Comparison of ENCODE assay signal across 8 cellular contexts in genomic region chr2:60560734-60561649, GRCh38. TPM values are rescaled to one million over a fixed set of nuclear protein-coding genes. Genes with fewer than 3 reads are reported as not detected.
DNase-seq lines count a peak whose midpoint lies in the region; ATAC-seq and TF ChIP-seq lines count a peak whose summit lies in the region.

No MANE protein-coding gene starts in this region.

- TF ChIP-seq CTCF in BE2C (IDR thresholded peaks at IDR 0.05; ENCODE audit: low read depth, low read length) (peak; percentile 54), GM13977 (IDR thresholded peaks at IDR 0.05; ENCODE audit: extremely low read depth, insufficient read depth, missing control alignments) (peak; percentile 49), stomach (IDR thresholded peaks at IDR 0.05) (peak in 5 of 7 experiments; percentile 20 to 55 (median 51))

- no peak for TF ChIP-seq EP300 in stomach (IDR thresholded peaks at IDR 0.05)

- H3K4me3 ChIP-seq in BE2C (ENCODE audit: low read depth, low read length), result no peak overlapping the region
- H3K4me3 ChIP-seq in stomach, result no peak overlapping the region

- TF ChIP-seq POLR2A in stomach (IDR thresholded peaks at IDR 0.05), result no peak

- in situ Hi-C loops in GM13977 (cut with MboI; ENCODE audit: low pct_unique_long_range_greater_than_20kb, low sequenced_read_pairs, unreplicated experiment), result loop anchor here (25.0 kb wide), 2 partner anchors 1274 to 1524 kb away; no protein-coding TSS in a partner anchor

- peak; percentile 47 for ATAC-seq in HG03103 (IDR thresholded peaks at IDR 0.05; ENCODE audit: low read depth, unreplicated experiment)

- 63 to 80% (median 64%) methylated on average over 5 of the region's 5 CpGs for WGBS in stomach, 5 donors

- no peaks in the 10 kb centered on the region for H3K9me3 ChIP-seq in BE2C
- H3K9me3 ChIP-seq in stomach, result no peaks in the 10 kb centered on the region

- no peaks in the 10 kb centered on the region for H3K36me3 ChIP-seq in BE2C
- H3K36me3 ChIP-seq in stomach, result no peaks in the 10 kb centered on the region

- H3K4me1 ChIP-seq in BE2C, result no peaks in the 10 kb centered on the region
- H3K4me1 ChIP-seq in stomach, result peaks cover 6 to 16% (median 9%) of the 10 kb centered on the region in 4 donors

- DNase-seq in BE2C (no peak), GM13977 (ENCODE audit: low spot score) (peak; percentile 48), SHP77 treated with DMSO at 0.1 percent for 48 hours (lab: John Stamatoyannopoulos, UW) (peak; percentile 45), germinal center (ENCODE audit: low spot score) (peak; percentile 57), stomach (no peak), T-helper 2 cell (no peak), activated T-cell treated with anti-CD3 and anti-CD28 coated beads for 4 hours (no peak)

- intact Hi-C loops in stomach (cut with DNase I; ENCODE audit: low total_unique reads), result no loop called here

- H3K27ac ChIP-seq in stomach, result no peak overlapping the region

- H3K27me3 ChIP-seq in BE2C (peaks cover 28% of the 10 kb centered on the region), stomach (peaks cover 0 to 76% (median 12%) of the 10 kb centered on the region in 3 donors)

RNA-seq across cellular contexts. Expression of gene BCL11A, which starts 7.5 kb away (rescaled TPM):
- 6.5 TPM for polyA plus RNA-seq in BE2C (2012; ENCODE audit: insufficient read depth, insufficient read length, low read depth)
- total RNA-seq in stomach, result 10 to 100 TPM in 4 of 5 donors, 1 to 10 TPM in 1; 6.8 to 27.4 (median 18.0) TPM
- 10 to 100 TPM in 1 of 3 donors, 1 to 10 TPM in 2; 1.2 to 15.2 (median 4.2) TPM for polyA plus RNA-seq in stomach

Comparison
In these comparisons a context has a peak if more than half of its experiments do, and no peak if none do; other contexts are left out.
1. DNase-seq: peak in GM13977 (single experiment), SHP77 treated with DMSO at 0.1 percent for 48 hours (single experiment) and germinal center (single experiment); none in BE2C (single experiment), stomach (single experiment), T-helper 2 cell (0 of 5) and activated T-cell treated with anti-CD3 and anti-CD28 coated beads for 4 hours (single experiment).
2. Peak in every context shown above with its lines, with median percentiles within 50 percentile points of each other: CTCF ChIP-seq.